ENCODE assay signal across 2 cellular contexts in the genomic region with DNA sequence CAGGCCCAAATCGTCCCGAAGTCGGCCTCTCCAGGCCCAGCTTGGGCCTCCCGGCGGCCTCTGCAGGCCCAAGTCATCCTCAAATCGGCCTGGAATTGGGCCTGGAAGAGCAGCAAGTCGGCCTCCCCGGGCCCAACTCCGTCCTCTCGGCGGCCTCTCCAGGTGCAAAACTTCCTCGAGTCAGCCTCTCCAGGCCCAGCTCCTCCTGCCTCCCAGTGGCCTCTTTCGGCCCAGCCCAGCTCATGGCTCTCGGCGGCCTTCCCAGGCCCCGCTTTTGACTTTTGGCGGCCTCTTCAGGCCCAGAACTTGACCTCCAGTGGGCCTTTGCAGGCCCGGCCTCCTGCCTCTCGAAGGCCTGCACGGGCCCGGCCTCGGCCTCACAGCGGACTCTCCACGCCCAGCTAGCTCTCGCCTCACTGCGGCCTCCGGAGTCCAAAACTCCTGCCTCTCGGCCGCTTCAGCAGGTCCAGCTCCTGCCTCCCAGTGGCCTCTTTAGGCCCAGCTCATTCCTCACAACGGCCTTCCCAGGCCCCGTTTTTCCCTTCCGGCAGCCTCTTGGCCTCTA.
A peak's percentile ranks its signal among the peaks of the same experiment; 100 is the strongest.
TF ChIP-seq lines count a peak whose summit lies in the region.

No MANE protein-coding gene starts in this region.

TF ChIP-seq in K562, 482 proteins besides CTCF, POLR2A, EP300 and RAD21:
- TF ChIP-seq ZFX (CRISPR knock-in tag; IDR thresholded peaks at IDR 0.05) = peak; percentile 32; the same call in 1 of the 2 replicates

TF ChIP-seq in HepG2, 621 proteins besides CTCF, POLR2A, EP300 and RAD21:
- TF ChIP-seq ZFY (CRISPR knock-in tag; IDR thresholded peaks at IDR 0.05) = peak; percentile 33; the same call in 1 of the 2 replicates
